Comparison of ENCODE assay signal across 29 cellular contexts in the genomic region with DNA sequence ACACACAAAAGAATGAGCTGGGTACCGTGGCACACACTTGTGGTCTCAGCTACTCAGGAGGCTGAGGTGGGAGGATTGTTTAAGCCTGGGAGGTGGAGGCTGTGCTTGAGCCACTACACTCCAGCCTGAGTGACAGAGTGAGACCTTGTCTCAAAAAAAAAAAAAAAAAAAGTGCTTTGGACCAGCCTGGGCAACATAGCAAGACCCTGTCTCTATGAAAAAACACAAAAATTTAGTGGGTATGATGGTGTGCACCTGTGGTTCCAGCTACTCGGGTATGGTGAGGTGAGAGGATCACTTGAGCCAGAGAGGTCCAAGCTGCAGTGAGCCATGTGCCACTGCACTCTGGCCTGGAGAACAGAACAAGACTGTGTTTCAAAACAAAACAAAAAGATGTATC.
"Had no signal": no experiment of that assay in that cellular context is flagged by ENCODE, and none has a peak within 500 bp of the region (broad histone marks: within the 10 kb centered on the region; RNA-seq: fewer than 3 reads in every experiment).

No MANE protein-coding gene starts in this region.

- H3K9me3 ChIP-seq: pancreas, prostate gland had no signal

- H3K4me1 ChIP-seq: prostate gland, suprapubic skin, uterus had no signal

- H3K36me3 ChIP-seq: pancreas, prostate gland, sigmoid colon, thoracic aorta, uterus had no signal

- DNase-seq: hippocampal formation; immature natural killer cell; kidney; left colon; left lung; mesendoderm; naive B cell; nucleus accumbens; pancreas; posterior cingulate gyrus; retina; right cardiac atrium; sigmoid colon; small intestine; spleen; stimulated activated CD4-positive, alpha-beta T cell treated with anti-CD3 and anti-CD28 coated beads, Interleukin-4, amount 100 ng/mL, for 24 hours; stimulated activated naive CD4-positive, alpha-beta T cell; tibial artery; uterus had no signal

- H3K4me1 Mint-ChIP-seq: mesothelial cell of epicardium, nephron, neural crest cell had no signal

- ATAC-seq: left colon; left lung; pancreas; right cardiac atrium; stimulated activated effector memory CD8-positive, alpha-beta T cell treated with anti-CD3 and anti-CD28 coated beads, Interleukin-12 subunit alpha, Interleukin-12 subunit beta, amount 100 ng/mL, for 72 hours had no signal

- H3K4me3 ChIP-seq: left lung, lung, pancreas, prostate gland, sigmoid colon, spleen, suprapubic skin, thoracic aorta, tibial artery, uterus had no signal

- H3K27ac Mint-ChIP-seq: immature natural killer cell; mesothelial cell of epicardium; nephron; stimulated activated effector memory CD8-positive, alpha-beta T cell treated with anti-CD3 and anti-CD28 coated beads, Interleukin-12 subunit alpha, Interleukin-12 subunit beta, amount 100 ng/mL, for 72 hours; stimulated activated naive CD8-positive, alpha-beta T cell treated with anti-CD3 and anti-CD28 coated beads, Interleukin-15, Interleukin-2, amounts not matched to agents 100 ng/mL and 50 ng/mL, for 24 hours; type B pancreatic cell had no signal

- H3K4me3 Mint-ChIP-seq: mesothelial cell of epicardium; nephron; neural crest cell; stimulated activated effector memory CD8-positive, alpha-beta T cell treated with anti-CD3 and anti-CD28 coated beads, Interleukin-12 subunit alpha, Interleukin-12 subunit beta, amount 100 ng/mL, for 72 hours; stimulated activated naive CD8-positive, alpha-beta T cell treated with anti-CD3 and anti-CD28 coated beads, Interleukin-15, Interleukin-2, amounts not matched to agents 100 ng/mL and 50 ng/mL, for 24 hours; type B pancreatic cell had no signal

- H3K27me3 Mint-ChIP-seq: naive B cell; stimulated activated naive CD8-positive, alpha-beta T cell treated with anti-CD3 and anti-CD28 coated beads, Interleukin-15, Interleukin-2, amounts not matched to agents 100 ng/mL and 50 ng/mL, for 24 hours; type B pancreatic cell had no signal

- H3K27ac ChIP-seq: left lung, pancreas, prostate gland, sigmoid colon, spleen, suprapubic skin, thoracic aorta, tibial artery, uterus had no signal
